ENCODE assay signal across 8 cellular contexts in genomic region chr6:30488697-30489080, GRCh38. TPM values are rescaled to one million over a fixed set of nuclear protein-coding genes. Genes with fewer than 3 reads are reported as not detected.
DNase-seq lines count a peak whose midpoint lies in the region; ATAC-seq, FAIRE-seq and TF ChIP-seq lines count a peak whose summit lies in the region.
"Not testable (repeated sequence)": the region's sequence is repeated elsewhere in the genome, so short reads cannot be mapped to it uniquely, and the experiment has no call there.

No MANE protein-coding gene starts in this region.

- H3K9me3 ChIP-seq in CD8-positive, alpha-beta T cell (ENCODE audit: low read length); Karpas-422 (ENCODE audit: low read length); K562 (replicated peaks; ENCODE audit: control insufficient read depth, insufficient read depth, low read depth, low read length); esophagus squamous epithelium; right lobe of liver; pancreas; thoracic aorta: not testable (repeated sequence)

- peaks cover 42% of the 10 kb centered on the region for H3K36me3 Mint-ChIP-seq in CD8-positive, alpha-beta T cell
- peaks cover 49% of the 10 kb centered on the region for H3K36me3 Mint-ChIP-seq in activated CD4-positive, alpha-beta T cell treated with anti-CD3 and anti-CD28 coated beads, Interleukin-2, amount 10 ng/mL, durations not matched to agents 7 days and 5 days (ENCODE audit: low read depth)

- FAIRE-seq in K562 (lab: Jason Lieb, UNC); pancreas (lab: Jason Lieb, UNC): not testable (repeated sequence)

- H3K4me2 ChIP-seq in Karpas-422 (ENCODE audit: low read depth, low read length, poor library complexity, severe bottlenecking) (peak overlapping the region; percentile 41), K562 (ENCODE audit: insufficient read depth, low read length) (peak overlapping the region; percentile 93)

- H3K9me1 ChIP-seq in K562 (ENCODE audit: control insufficient read depth, insufficient read depth, low read length) = not testable (repeated sequence)

- TF ChIP-seq EP300 in K562 (IDR thresholded peaks at IDR 0.05; ENCODE audit: low read length) = not testable (repeated sequence)

- not testable (repeated sequence) for TF ChIP-seq POLR2A in K562 (conservative IDR thresholded peaks at IDR 0.05); esophagus squamous epithelium (IDR thresholded peaks at IDR 0.05); right lobe of liver (IDR thresholded peaks at IDR 0.05)

- H3K4me3 ChIP-seq in CD8-positive, alpha-beta T cell (ENCODE audit: low read depth, low read length) = peak overlapping the region; percentile 93
- H3K4me3 ChIP-seq in Karpas-422 (ENCODE audit: low read length) (peak overlapping the region; percentile 83; the same call in 1 of the 2 replicates), K562 (peak overlapping the region; percentile 49), esophagus squamous epithelium (peak overlapping the region in 3 of 4 donors; percentile 80 to 100 (median 97)), right lobe of liver (peak overlapping the region in 2 of 3 donors; percentile 81 to 89), pancreas (peak overlapping the region in 3 of 4 donors; percentile 58 to 80 (median 73)), thoracic aorta (peak overlapping the region; percentile 83)

- H3K27ac ChIP-seq in CD8-positive, alpha-beta T cell (ENCODE audit: low read depth, low read length) = peak overlapping the region; percentile 96
- not testable (repeated sequence) for H3K27ac ChIP-seq in Karpas-422 (ENCODE audit: low read length)
- H3K27ac ChIP-seq in K562 (ENCODE audit: extremely low read depth, low read depth, low read length) (peak overlapping the region; percentile 51; the same call in 2 of the 3 replicates), esophagus squamous epithelium (peak overlapping the region; percentile 95 to 100 (median 98)), right lobe of liver (peak overlapping the region; percentile 93 to 99 (median 99)), pancreas (peak overlapping the region; percentile 62 to 98 (median 86)), thoracic aorta (peak overlapping the region; percentile 71 to 96)

- H3K9me2 ChIP-seq in Karpas-422 (replicated peaks; ENCODE audit: insufficient read depth, low read length) = not testable (repeated sequence)

- peak overlapping the region; percentile 98 for H3K27ac Mint-ChIP-seq in CD8-positive, alpha-beta T cell
- H3K27ac Mint-ChIP-seq in activated CD4-positive, alpha-beta T cell treated with anti-CD3 and anti-CD28 coated beads, Interleukin-2, amount 10 ng/mL, durations not matched to agents 7 days and 5 days = peak overlapping the region; percentile 96

- in situ Hi-C loops in K562 (cut with MboI) = not testable (repeated sequence)

- DNase-seq in CD8-positive, alpha-beta T cell; Karpas-422; activated CD4-positive, alpha-beta T cell treated with anti-CD3 and anti-CD28 coated beads, Interleukin-2, amount 10 ng/mL, durations not matched to agents 7 days and 5 days; K562 (ENCODE audit: extremely low read depth in 1 of 4, low spot score in 3 of 4); esophagus squamous epithelium (lab: John Stamatoyannopoulos, UW); right lobe of liver; pancreas; thoracic aorta (ENCODE audit: low spot score): not testable (repeated sequence)

- 94% methylated on average over 6 of the region's 6 CpGs for WGBS in K562 (ENCODE audit: insufficient coverage, low coverage, missing lambda C conversion rate)
- 92 to 93% methylated on average over 6 of the region's 6 CpGs for WGBS in esophagus squamous epithelium, 2 donors
- WGBS in right lobe of liver (ENCODE audit: insufficient coverage, low coverage, low lambda C conversion rate, missing lambda C conversion rate) = 94% methylated on average over 6 of the region's 6 CpGs
- WGBS in pancreas, 2 donors = 90 to 93% methylated on average over 6 of the region's 6 CpGs

- H4K20me1 ChIP-seq in Karpas-422 (ENCODE audit: insufficient read depth, low read depth, low read length) = peaks cover 18% of the 10 kb centered on the region
- not testable (repeated sequence) for H4K20me1 ChIP-seq in K562 (replicated peaks; ENCODE audit: control insufficient read depth, insufficient read depth, low read length)

- peaks cover 13% of the 10 kb centered on the region for H3K79me2 ChIP-seq in Karpas-422 (ENCODE audit: low read length)
- not testable (repeated sequence) for H3K79me2 ChIP-seq in K562 (ENCODE audit: control insufficient read depth, insufficient read depth, low read length)

- not testable (repeated sequence) for TF ChIP-seq RAD21 in K562 (CRISPR knock-in tag; conservative IDR thresholded peaks at IDR 0.05 in 1 of 2, IDR thresholded peaks at IDR 0.05 in 1 of 2)

- H3K27me3 Mint-ChIP-seq in CD8-positive, alpha-beta T cell (ENCODE audit: low read depth); activated CD4-positive, alpha-beta T cell treated with anti-CD3 and anti-CD28 coated beads, Interleukin-2, amount 10 ng/mL, durations not matched to agents 7 days and 5 days: not testable (repeated sequence)

- peaks cover 46% of the 10 kb centered on the region for H3K4me1 Mint-ChIP-seq in CD8-positive, alpha-beta T cell (ENCODE audit: low read depth)
- peaks cover 45% of the 10 kb centered on the region for H3K4me1 Mint-ChIP-seq in activated CD4-positive, alpha-beta T cell treated with anti-CD3 and anti-CD28 coated beads, Interleukin-2, amount 10 ng/mL, durations not matched to agents 7 days and 5 days

- TF ChIP-seq CTCF in CD8-positive, alpha-beta T cell (IDR thresholded peaks at IDR 0.05); K562 (IDR thresholded peaks at IDR 0.05 in 2 of 3, conservative IDR thresholded peaks at IDR 0.05 in 1 of 3; ENCODE audit: insufficient read depth in 2 of 3, low read depth in 1 of 3, low read length in 3 of 3); esophagus squamous epithelium (IDR thresholded peaks at IDR 0.05); right lobe of liver (IDR thresholded peaks at IDR 0.05); pancreas (IDR thresholded peaks at IDR 0.05); thoracic aorta (IDR thresholded peaks at IDR 0.05): not testable (repeated sequence)

- peak overlapping the region; percentile 53 for H3K9ac ChIP-seq in Karpas-422 (ENCODE audit: low read length)
- H3K9ac ChIP-seq in K562 (ENCODE audit: insufficient read depth in 1 of 2, low read depth in 2 of 2, low read length in 2 of 2) = peak overlapping the region; percentile 54 to 55; a peak in 3 of 4 replicates

- H2AFZ ChIP-seq in Karpas-422 (ENCODE audit: low read length) (peak overlapping the region; percentile 85; the same call in 1 of the 2 replicates), K562 (ENCODE audit: low read depth, low read length) (peak overlapping the region; percentile 69)

- intact Hi-C loops in CD8-positive, alpha-beta T cell (cut with DNase I, micrococcal nuclease) = loop anchor here (1.0 to 10.0 kb wide), 8 partner anchors 28 to 596 kb away; partner anchors contain the start of genes GNL1 (in 2 of the 2), MRPS18B (in 2 of the 2), PPP1R10 (in 2 of the 2) and ABCF1 (in 1 of the 2)
- intact Hi-C loops in K562 (cut with micrococcal nuclease) = not testable (repeated sequence)
- intact Hi-C loops in esophagus squamous epithelium (cut with DNase I) (loop anchor here (5.0 kb wide), 1 partner anchor 44 kb away; no protein-coding TSS in a partner anchor), right lobe of liver (cut with DNase I) (loop anchor here (10.0 kb wide), 2 partner anchors 116 to 186 kb away; partner anchors contain the start of gene DHX16 (in 1 of the 2)), pancreas (cut with DNase I) (loop anchor here in 1 of 3 donors (10.0 kb wide), 1 partner anchor 46 kb away; no protein-coding TSS in a partner anchor)

- not testable (repeated sequence) for BruUV-seq in K562 (replicated peaks; lab: Mats Ljungman, UMichigan)

- ATAC-seq in CD8-positive, alpha-beta T cell; K562; right lobe of liver; pancreas; thoracic aorta (ENCODE audit: insufficient number of reproducible peaks, low FRiP score, low read depth): not testable (repeated sequence)

- H3K27me3 ChIP-seq in CD8-positive, alpha-beta T cell (ENCODE audit: insufficient read depth, low read length); Karpas-422 (ENCODE audit: low read length); K562 (ENCODE audit: control insufficient read depth in 2 of 2, insufficient read depth in 2 of 2, low read length in 2 of 2); esophagus squamous epithelium; right lobe of liver; pancreas; thoracic aorta (replicated peaks; ENCODE audit: insufficient read depth): not testable (repeated sequence)

- H3K36me3 ChIP-seq in CD8-positive, alpha-beta T cell (ENCODE audit: insufficient read depth, low read length) = peaks cover 32% of the 10 kb centered on the region
- H3K36me3 ChIP-seq in Karpas-422 (ENCODE audit: insufficient read depth, low read length) (peaks cover 20% of the 10 kb centered on the region), K562 (ENCODE audit: control insufficient read depth, insufficient read depth, low read length) (peaks cover 19% of the 10 kb centered on the region), esophagus squamous epithelium (peaks cover 26 to 36% (median 33%) of the 10 kb centered on the region in 3 donors), right lobe of liver (peaks cover 5 to 35% (median 22%) of the 10 kb centered on the region in 4 donors), pancreas (peaks cover 0 to 11% (median 0%) of the 10 kb centered on the region in 3 donors), thoracic aorta (peaks cover 25% of the 10 kb centered on the region)

- POLR2A ChIA-PET in CD8-positive, alpha-beta T cell (lab: Charles Lee); activated CD4-positive, alpha-beta T cell treated with anti-CD3 and anti-CD28 coated beads, Interleukin-2, amount 10 ng/mL, durations not matched to agents 7 days and 5 days (lab: Charles Lee); K562 (lab: Yijun Ruan, JAX): not testable (repeated sequence)

- not testable (repeated sequence) for H3K9me3 Mint-ChIP-seq in CD8-positive, alpha-beta T cell; activated CD4-positive, alpha-beta T cell treated with anti-CD3 and anti-CD28 coated beads, Interleukin-2, amount 10 ng/mL, durations not matched to agents 7 days and 5 days

- peaks cover 25% of the 10 kb centered on the region for H3K4me1 ChIP-seq in CD8-positive, alpha-beta T cell (ENCODE audit: insufficient read depth, low read length)
- H3K4me1 ChIP-seq in Karpas-422 (ENCODE audit: low read length) (peaks cover 17% of the 10 kb centered on the region), K562 (replicated peaks in 1 of 2; ENCODE audit: control insufficient read depth in 2 of 2, insufficient read depth in 2 of 2, low read length in 2 of 2) (peaks cover 7 to 18% of the 10 kb centered on the region in 2 experiments; a peak in 4 of 5 replicates), esophagus squamous epithelium (peaks cover 24 to 48% (median 31%) of the 10 kb centered on the region in 3 donors), pancreas (peaks cover 0 to 15% (median 0%) of the 10 kb centered on the region in 3 donors), thoracic aorta (ENCODE audit: control insufficient read depth in 1 of 2, low read depth in 2 of 2) (peaks cover 10 to 24% of the 10 kb centered on the region in 2 donors)
- H3K4me1 ChIP-seq in right lobe of liver = not testable (repeated sequence)

- H3K4me3 Mint-ChIP-seq in CD8-positive, alpha-beta T cell = peak overlapping the region; percentile 99
- peak overlapping the region; percentile 100 for H3K4me3 Mint-ChIP-seq in activated CD4-positive, alpha-beta T cell treated with anti-CD3 and anti-CD28 coated beads, Interleukin-2, amount 10 ng/mL, durations not matched to agents 7 days and 5 days

- CTCF ChIA-PET in CD8-positive, alpha-beta T cell (lab: Charles Lee) = interaction anchor here (9.7 to 10.2 kb wide), 2 partner anchors 43 to 53 kb away, joined by 126 to 437 read pairs; no protein-coding TSS in a partner anchor
- CTCF ChIA-PET in activated CD4-positive, alpha-beta T cell treated with anti-CD3 and anti-CD28 coated beads, Interleukin-2, amount 10 ng/mL, durations not matched to agents 7 days and 5 days (lab: Charles Lee) = interaction anchor here (1.0 kb wide), 1 partner anchor 51 kb away, joined by 4 read pairs; no protein-coding TSS in a partner anchor
- CTCF ChIA-PET in K562 (lab: Yijun Ruan, JAX; ENCODE audit: low intra/inter-chr PET ratio) = interaction anchor here (0.8 kb wide), 1 partner anchor 56 kb away, joined by 4 read pairs; no protein-coding TSS in a partner anchor

RNA-seq across cellular contexts. Expression of gene HLA-E, which starts 0.6 kb away (rescaled TPM):
- total RNA-seq in CD8-positive, alpha-beta T cell = 1,000 to 10,000 TPM; 1,266 to 1,281 TPM
- total RNA-seq in Karpas-422 (2014; rRNA removed; shearing (Covaris generic); ENCODE audit: low replicate concordance) = 306 and 677 TPM in 2 replicates
- total RNA-seq in activated CD4-positive, alpha-beta T cell treated with anti-CD3 and anti-CD28 coated beads, Interleukin-2, amount 10 ng/mL, durations not matched to agents 7 days and 5 days = 100 to 1,000 TPM; 706 to 753 TPM
- total RNA-seq in K562 (2011; cell fraction: chromatin; rRNA removed; ENCODE audit: low replicate concordance) = 20.8 and 41.1 TPM in 2 replicates
- total RNA-seq in K562 (2011; cell fraction: nucleolus; rRNA removed) = 40.4 and 50.9 TPM in 2 replicates
- 37.3 and 46.7 TPM in 2 replicates for total RNA-seq in K562 (2011; cell fraction: nucleoplasm; rRNA removed)
- 39.9 and 45.5 TPM in 2 replicates for total RNA-seq in K562 (2014; rRNA removed)
- total RNA-seq in K562 (2014; rRNA removed; fragmentation: Illumina TruSeq; extraction: Trizol) = 14.8 and 15.0 TPM in 2 replicates
- 25.0 and 25.8 TPM in 2 replicates for total RNA-seq in K562 (2015; rRNA removed; fragmentation: Illumina TruSeq; extraction: Trizol)
- 31.0 and 38.0 TPM in 2 replicates for total RNA-seq in K562 (2021)
- 27.2 and 28.8 TPM in 2 replicates for polyA plus RNA-seq in K562 (2011; rRNA removed)
- 27.0 and 45.7 TPM in 2 replicates for polyA plus RNA-seq in K562 (2011; cell fraction: cytosol; rRNA removed)
- 20.5 and 32.8 TPM in 2 replicates for polyA plus RNA-seq in K562 (2011; cell fraction: nucleus; rRNA removed)
- 27.8 and 82.4 TPM in 2 replicates for polyA plus RNA-seq in K562 (2012)
- polyA plus RNA-seq in K562 (2014; fragmentation: Illumina TruSeq; extraction: Trizol) = 26.8 and 37.5 TPM in 2 replicates
- polyA plus RNA-seq in K562 (2014; fragmentation: Nextera tagmentation; extraction: Ambion mirVana) = 1 to 10 TPM; 3.2 to 4.0 TPM
- 38.4 and 38.9 TPM in 2 replicates for polyA plus RNA-seq in K562 (2014; rRNA removed)
- 17.5 and 21.1 TPM in 2 replicates for polyA minus RNA-seq in K562 (2011; rRNA and poly(A)+ RNA removed)
- 16.8 and 17.8 TPM in 2 replicates for polyA minus RNA-seq in K562 (2011; cell fraction: cytosol; rRNA and poly(A)+ RNA removed)
- polyA minus RNA-seq in K562 (2011; cell fraction: nucleus; rRNA and poly(A)+ RNA removed) = 13.8 and 14.3 TPM in 2 replicates
- 100 to 1,000 TPM; 263 to 597 (median 356) TPM for total RNA-seq in esophagus squamous epithelium
- 100 to 1,000 TPM; 116 to 257 (median 183) TPM for total RNA-seq in right lobe of liver
- total RNA-seq in pancreas = 100 to 1,000 TPM in 2 of 6 donors, 10 to 100 TPM in 4; 65.7 to 158 (median 81.1) TPM
- polyA plus RNA-seq in pancreas = 100 to 1,000 TPM in 1 of 2 donors, 10 to 100 TPM in 1; 85.3 to 131 TPM
- 100 to 1,000 TPM; 507 to 602 TPM for total RNA-seq in thoracic aorta
